Comparison of ENCODE assay signal across 20 cellular contexts in genomic region chr12:47305464-47305863, GRCh38.
DNase-seq lines count a peak whose midpoint lies in the region; ATAC-seq, FAIRE-seq and TF ChIP-seq lines count a peak whose summit lies in the region.
"Had no signal": no experiment of that assay in that cellular context is flagged by ENCODE, and none has a peak within 500 bp of the region (broad histone marks: within the 10 kb centered on the region; RNA-seq: fewer than 3 reads in every experiment).

No MANE protein-coding gene starts in this region.

- peaks cover 70% of the 10 kb centered on the region for H3K4me1 Mint-ChIP-seq in activated CD4-positive, alpha-beta T cell treated with anti-CD3 and anti-CD28 coated beads for 36 hours
- H3K4me1 Mint-ChIP-seq in T-cell: peaks cover 40 to 53% (median 52%) of the 10 kb centered on the region in 3 donors

- H2BK15ac ChIP-seq in mesendoderm (replicated peaks; ENCODE audit: low read depth): no peak overlapping the region

- H2AK5ac ChIP-seq in mesendoderm (ENCODE audit: low read length): peak overlapping the region; percentile 43

- CTCF ChIA-PET in activated CD4-positive, alpha-beta T cell treated with anti-CD3 and anti-CD28 coated beads for 36 hours (lab: Charles Lee): no interaction called here
- CTCF ChIA-PET in A549 (lab: Yijun Ruan, JAX): interaction anchor here (1.5 kb wide), 1 partner anchor 234 kb away, joined by 3 read pairs; no protein-coding TSS in a partner anchor
- CTCF ChIA-PET in T-cell (lab: Charles Lee): interaction anchor here (0.6 to 2.8 kb wide), 3 partner anchors 14 to 273 kb away, joined by 3 to 12 read pairs (median 3); no protein-coding TSS in a partner anchor

- no peak for ATAC-seq in activated CD4-positive, alpha-beta T cell treated with anti-CD3 and anti-CD28 coated beads for 36 hours
- no peak for ATAC-seq in A549
- no peak for ATAC-seq in T-cell (replicated peaks in 1 of 4)
- ATAC-seq in GM18502 (IDR thresholded peaks at IDR 0.05; ENCODE audit: poor library complexity, unreplicated experiment): no peak
- ATAC-seq: Right ventricle myocardium inferior had no signal

- no peak overlapping the region for H2BK5ac ChIP-seq in mesendoderm (ENCODE audit: low read length)

- H4K8ac ChIP-seq in mesendoderm (ENCODE audit: low read depth, low read length): no peak overlapping the region

- no peak overlapping the region for H2BK120ac ChIP-seq in mesendoderm (ENCODE audit: low read depth, low read length)

- no peaks in the 10 kb centered on the region for H3K27me3 Mint-ChIP-seq in activated CD4-positive, alpha-beta T cell treated with anti-CD3 and anti-CD28 coated beads for 36 hours
- H3K27me3 Mint-ChIP-seq in T-cell: no peaks in the 10 kb centered on the region
- H3K27me3 Mint-ChIP-seq: CD4-positive, CD25-positive, alpha-beta regulatory T cell had no signal

- FAIRE-seq in A549 (lab: Jason Lieb, UNC): no peak

- H3K4ac ChIP-seq in mesendoderm (ENCODE audit: low read depth, low read length): peak overlapping the region; percentile 41

- H3K18ac ChIP-seq in mesendoderm (ENCODE audit: low read length): peak overlapping the region; percentile 8

- no peak for TF ChIP-seq CTCF in A549 (IDR thresholded peaks at IDR 0.05)

- no peak overlapping the region for H3K4me3 ChIP-seq in A549
- H3K4me3 ChIP-seq in mesendoderm (ENCODE audit: low read length): no peak overlapping the region
- H3K4me3 ChIP-seq: HAP-1, Peyer's patch had no signal

- no peaks in the 10 kb centered on the region for H3K27me3 ChIP-seq in mesendoderm (ENCODE audit: insufficient read depth, low read length, poor library complexity)
- H3K27me3 ChIP-seq: Peyer's patch had no signal

- no peak overlapping the region for H3K4me3 Mint-ChIP-seq in activated CD4-positive, alpha-beta T cell treated with anti-CD3 and anti-CD28 coated beads for 36 hours
- H3K4me3 Mint-ChIP-seq in T-cell: peak overlapping the region in 1 of 3 donors; percentile 8

- H3K27ac ChIP-seq in A549 (peak overlapping the region; percentile 85 to 86; a peak in 3 of 6 replicates), mesendoderm (ENCODE audit: low read depth, low read length) (no peak overlapping the region)
- H3K27ac ChIP-seq: 22Rv1, Peyer's patch had no signal

- intact Hi-C loops in activated CD4-positive, alpha-beta T cell treated with anti-CD3 and anti-CD28 coated beads for 36 hours (cut with DNase I, micrococcal nuclease): no loop called here

- H3K23ac ChIP-seq in mesendoderm (ENCODE audit: low read length): no peak overlapping the region

- no peaks in the 10 kb centered on the region for H3K79me1 ChIP-seq in mesendoderm (ENCODE audit: low read length)

- H3K27ac Mint-ChIP-seq in activated CD4-positive, alpha-beta T cell treated with anti-CD3 and anti-CD28 coated beads for 36 hours: peak overlapping the region; percentile 69
- H3K27ac Mint-ChIP-seq in T-cell: peak overlapping the region; percentile 20 to 72

- H3K56ac ChIP-seq in mesendoderm (ENCODE audit: low read length): no peak overlapping the region

- POLR2A ChIA-PET in activated CD4-positive, alpha-beta T cell treated with anti-CD3 and anti-CD28 coated beads for 36 hours (lab: Charles Lee): no interaction called here
- POLR2A ChIA-PET in A549 (lab: Yijun Ruan, JAX) (no interaction called here), T-cell (lab: Charles Lee) (no interaction called here)

- H3K36me3 ChIP-seq in mesendoderm (ENCODE audit: control insufficient read depth, insufficient read depth, low read length): no peaks in the 10 kb centered on the region
- H3K36me3 ChIP-seq: HAP-1, Peyer's patch had no signal

- peaks cover 11% of the 10 kb centered on the region for H3K9me3 ChIP-seq in A549
- H3K9me3 ChIP-seq: HAP-1, Peyer's patch had no signal

- TF ChIP-seq POLR2A in A549 (IDR thresholded peaks at IDR 0.05; ENCODE audit: low read length): no peak

- no peak for DNase-seq in activated CD4-positive, alpha-beta T cell treated with anti-CD3 and anti-CD28 coated beads for 36 hours
- no peak for DNase-seq in activated CD4-positive, alpha-beta T cell treated with anti-CD3 and anti-CD28 coated beads for 4 hours
- DNase-seq in A549 (ENCODE audit: low read depth in 1 of 2, low spot score in 1 of 2) (no peak), T-cell (no peak), mesendoderm (no peak), superior temporal gyrus (ENCODE audit: extremely low spot score) (no peak)
- no peak for DNase-seq in stimulated activated CD4-positive, alpha-beta T cell treated with anti-CD3 and anti-CD28 coated beads, Interleukin-4, amount 100 ng/mL, for 4 hours
- DNase-seq: CD4-positive, CD25-positive, alpha-beta regulatory T cell; DMS153; GDM1; NCI-H1092 treated with DMSO at 0.1 percent for 48 hours; NCI-H2081 treated with DMSO at 0.1 percent for 48 hours; NCI-H510A; NCI-H748 treated with DMSO at 0.1 percent for 48 hours; NK-92 treated with Interleukin-12 subunit alpha and Interleukin-12 subunit beta, amount 100 ng/mL, for 24 hours; Peyer's patch had no signal

- no peak for TF ChIP-seq EP300 in A549 (IDR thresholded peaks at IDR 0.05)

- peaks cover 61% of the 10 kb centered on the region for H3K36me3 Mint-ChIP-seq in activated CD4-positive, alpha-beta T cell treated with anti-CD3 and anti-CD28 coated beads for 36 hours (ENCODE audit: low read depth)
- peaks cover 4% of the 10 kb centered on the region for H3K36me3 Mint-ChIP-seq in T-cell

- H3K9me3 Mint-ChIP-seq in activated CD4-positive, alpha-beta T cell treated with anti-CD3 and anti-CD28 coated beads for 36 hours (ENCODE audit: low read depth): peaks cover 43% of the 10 kb centered on the region
- H3K9me3 Mint-ChIP-seq in T-cell: peaks cover 0 to 23% (median 2%) of the 10 kb centered on the region in 3 donors

- H3K9ac ChIP-seq in mesendoderm (ENCODE audit: low read length): no peak overlapping the region

- WGBS in A549 (ENCODE audit: missing lambda C conversion rate): 96% methylated on average over 11 of the region's 11 CpGs
- no CpG with 5 or more reads among the region's 11 CpGs for WGBS in mesendoderm (ENCODE audit: extremely low coverage, insufficient coverage, low lambda C conversion rate)

- H3K79me2 ChIP-seq in mesendoderm (ENCODE audit: control insufficient read depth, insufficient read depth, low read length): no peaks in the 10 kb centered on the region

- H3K4me2 ChIP-seq in A549 (no peak overlapping the region), mesendoderm (ENCODE audit: low read length) (no peak overlapping the region)

- TF ChIP-seq RAD21 in A549 (conservative IDR thresholded peaks at IDR 0.05 in 1 of 2, IDR thresholded peaks at IDR 0.05 in 1 of 2): no peak

- H3K4me1 ChIP-seq in A549 (peaks cover 38% of the 10 kb centered on the region), mesendoderm (ENCODE audit: control insufficient read depth, low read depth, low read length) (peaks cover 3% of the 10 kb centered on the region)
- H3K4me1 ChIP-seq: HAP-1, Peyer's patch had no signal

- no peak overlapping the region for H4K5ac ChIP-seq in mesendoderm (ENCODE audit: low read length)

TF ChIP-seq in A549, 52 proteins besides CTCF, POLR2A, EP300 and RAD21:
- no peak for TF ChIP-seq BHLHE40 (IDR thresholded peaks at IDR 0.05; ENCODE audit: low read depth, low read length)
- no peak for TF ChIP-seq JUNB (IDR thresholded peaks at IDR 0.05)
- TF ChIP-seq RARB (CRISPR knock-in tag; IDR thresholded peaks at IDR 0.05): no peak
- no peak for TF ChIP-seq HEYL (CRISPR knock-in tag; IDR thresholded peaks at IDR 0.05)
- no peak for TF ChIP-seq FOSL2 (IDR thresholded peaks at IDR 0.05)
- TF ChIP-seq FOSL2 (CRISPR knock-in tag; IDR thresholded peaks at IDR 0.05): no peak
